9 cellular contexts compared by ENCODE assay signal in genomic region chr14:59482120-59482434, GRCh38. TPM values are rescaled to one million over a fixed set of nuclear protein-coding genes. Genes with fewer than 3 reads are reported as not detected.
DNase-seq lines count a peak whose midpoint lies in the region; TF ChIP-seq lines count a peak whose summit lies in the region.
"Had no signal": no experiment of that assay in that cellular context is flagged by ENCODE, and none has a peak within 500 bp of the region (broad histone marks: within the 10 kb centered on the region; RNA-seq: fewer than 3 reads in every experiment).

No MANE protein-coding gene starts in this region.

- CTCF ChIA-PET in activated naive CD4-positive, alpha-beta T cell treated with anti-CD3 and anti-CD28 coated beads, Interleukin-2, amount 10 ng/mL, durations not matched to agents 7 days and 5 days (lab: Charles Lee), result interaction anchor here (1.5 kb wide), 1 partner anchor 25 kb away, joined by 4 read pairs; no protein-coding TSS in a partner anchor

- no peaks in the 10 kb centered on the region for H3K9me3 Mint-ChIP-seq in activated naive CD4-positive, alpha-beta T cell treated with anti-CD3 and anti-CD28 coated beads, Interleukin-2, amount 10 ng/mL, durations not matched to agents 7 days and 5 days
- H3K9me3 Mint-ChIP-seq in activated T-helper 2 cell treated with anti-CD3 and anti-CD28 coated beads, Interferon-gamma antibody, Interleukin-2, Interleukin-4, amounts not matched to agents 10 μg/mL and 5 μg/mL and 100 μg/mL, durations not matched to agents 14 hours and 24 hours and 36 hours, result no peaks in the 10 kb centered on the region

- TF ChIP-seq CTCF in tibial artery (IDR thresholded peaks at IDR 0.05), result no peak

- peak overlapping the region; percentile 94 for H3K4me3 Mint-ChIP-seq in activated naive CD4-positive, alpha-beta T cell treated with anti-CD3 and anti-CD28 coated beads, Interleukin-2, amount 10 ng/mL, durations not matched to agents 7 days and 5 days
- peak overlapping the region; percentile 54 for H3K4me3 Mint-ChIP-seq in activated T-helper 2 cell treated with anti-CD3 and anti-CD28 coated beads, Interferon-gamma antibody, Interleukin-2, Interleukin-4, amounts not matched to agents 10 μg/mL and 5 μg/mL and 100 μg/mL, durations not matched to agents 14 hours and 24 hours and 36 hours (ENCODE audit: low read depth)

- no peak overlapping the region for H3K9ac ChIP-seq in iPS-20b (ENCODE audit: low read depth, low read length)

- no peaks in the 10 kb centered on the region for H3K27me3 Mint-ChIP-seq in activated naive CD4-positive, alpha-beta T cell treated with anti-CD3 and anti-CD28 coated beads, Interleukin-2, amount 10 ng/mL, durations not matched to agents 7 days and 5 days
- H3K27me3 Mint-ChIP-seq in activated T-helper 2 cell treated with anti-CD3 and anti-CD28 coated beads, Interferon-gamma antibody, Interleukin-2, Interleukin-4, amounts not matched to agents 10 μg/mL and 5 μg/mL and 100 μg/mL, durations not matched to agents 14 hours and 24 hours and 36 hours (ENCODE audit: low read depth), result no peaks in the 10 kb centered on the region

- H3K27me3 ChIP-seq in iPS-20b (ENCODE audit: insufficient read depth, low read length) (no peaks in the 10 kb centered on the region), tibial artery (no peaks in the 10 kb centered on the region)
- H3K27me3 ChIP-seq: cardiac muscle cell had no signal

- peaks cover 6% of the 10 kb centered on the region for H3K36me3 Mint-ChIP-seq in activated naive CD4-positive, alpha-beta T cell treated with anti-CD3 and anti-CD28 coated beads, Interleukin-2, amount 10 ng/mL, durations not matched to agents 7 days and 5 days
- peaks cover 19% of the 10 kb centered on the region for H3K36me3 Mint-ChIP-seq in activated T-helper 2 cell treated with anti-CD3 and anti-CD28 coated beads, Interferon-gamma antibody, Interleukin-2, Interleukin-4, amounts not matched to agents 10 μg/mL and 5 μg/mL and 100 μg/mL, durations not matched to agents 14 hours and 24 hours and 36 hours (ENCODE audit: low read depth)

- H3K9me3 ChIP-seq in iPS-20b (ENCODE audit: insufficient read depth, low read depth, low read length) (no peaks in the 10 kb centered on the region), tibial artery (no peaks in the 10 kb centered on the region)

- H3K4me1 ChIP-seq in iPS-20b (ENCODE audit: insufficient read depth, low read length) (peaks cover 8% of the 10 kb centered on the region), tibial artery (peaks cover 0 to 63% (median 31%) of the 10 kb centered on the region in 4 donors)

- no peak overlapping the region for H3K27ac Mint-ChIP-seq in activated naive CD4-positive, alpha-beta T cell treated with anti-CD3 and anti-CD28 coated beads, Interleukin-2, amount 10 ng/mL, durations not matched to agents 7 days and 5 days
- H3K27ac Mint-ChIP-seq in activated T-helper 2 cell treated with anti-CD3 and anti-CD28 coated beads, Interferon-gamma antibody, Interleukin-2, Interleukin-4, amounts not matched to agents 10 μg/mL and 5 μg/mL and 100 μg/mL, durations not matched to agents 14 hours and 24 hours and 36 hours, result no peak overlapping the region

- DNase-seq in activated naive CD4-positive, alpha-beta T cell treated with anti-CD3 and anti-CD28 coated beads, Interleukin-2, amount 10 ng/mL, durations not matched to agents 7 days and 5 days, result no peak
- no peak for DNase-seq in activated naive CD4-positive, alpha-beta T cell treated with Interleukin-2 at 50 U/mL for 16 hours
- no peak for DNase-seq in activated T-helper 2 cell treated with anti-CD3 and anti-CD28 coated beads, Interferon-gamma antibody, Interleukin-2, Interleukin-4, amounts not matched to agents 10 μg/mL and 5 μg/mL and 100 μg/mL, durations not matched to agents 14 hours and 24 hours and 36 hours (ENCODE audit: low spot score)
- DNase-seq in tibial artery, result no peak
- no peak for DNase-seq in AG08396 (ENCODE audit: low spot score)
- DNase-seq in globus pallidus (ENCODE audit: low spot score), result no peak
- no peak for DNase-seq in COR-L47 (lab: John Stamatoyannopoulos, UW)

- H3K27ac ChIP-seq in iPS-20b (ENCODE audit: low read length) (no peak overlapping the region), tibial artery (peak overlapping the region; percentile 88 to 96)

- H3K4me3 ChIP-seq in iPS-20b (ENCODE audit: low read length) (peak overlapping the region; percentile 96; the same call in 1 of the 2 replicates), tibial artery (peak overlapping the region; percentile 76 to 88)

- intact Hi-C loops in activated T-helper 2 cell treated with anti-CD3 and anti-CD28 coated beads, Interferon-gamma antibody, Interleukin-2, Interleukin-4, amounts not matched to agents 10 μg/mL and 5 μg/mL and 100 μg/mL, durations not matched to agents 14 hours and 24 hours and 36 hours (cut with micrococcal nuclease), result loop anchor here (5.0 to 10.0 kb wide), 3 partner anchors 205 to 1055 kb away; partner anchors contain the start of genes KIAA0586, PCNX4 and TIMM9
- intact Hi-C loops in tibial artery (cut with DNase I; ENCODE audit: low total_unique reads), result loop anchor here (10.0 kb wide), 1 partner anchor 1663 kb away; no protein-coding TSS in a partner anchor

- peaks cover 47% of the 10 kb centered on the region for H3K4me1 Mint-ChIP-seq in activated naive CD4-positive, alpha-beta T cell treated with anti-CD3 and anti-CD28 coated beads, Interleukin-2, amount 10 ng/mL, durations not matched to agents 7 days and 5 days
- H3K4me1 Mint-ChIP-seq in activated T-helper 2 cell treated with anti-CD3 and anti-CD28 coated beads, Interferon-gamma antibody, Interleukin-2, Interleukin-4, amounts not matched to agents 10 μg/mL and 5 μg/mL and 100 μg/mL, durations not matched to agents 14 hours and 24 hours and 36 hours (ENCODE audit: low read depth), result peaks cover 39% of the 10 kb centered on the region

- H3K36me3 ChIP-seq in iPS-20b (ENCODE audit: insufficient read depth, low read depth, low read length) (peaks cover 7% of the 10 kb centered on the region; the same call in 1 of the 2 replicates), tibial artery (peaks cover 0 to 10% (median 7%) of the 10 kb centered on the region in 3 donors)

RNA-seq across cellular contexts. Expression of gene L3HYPDH, which starts 2.1 kb away (rescaled TPM):
- 14.2 and 15.9 TPM in 2 replicates for total RNA-seq in activated T-helper 2 cell treated with anti-CD3 and anti-CD28 coated beads, Interferon-gamma antibody, Interleukin-2, Interleukin-4, amounts not matched to agents 10 μg/mL and 5 μg/mL and 100 μg/mL, durations not matched to agents 14 hours and 24 hours and 36 hours

RNA-seq across cellular contexts. Expression of gene JKAMP, which starts 2.2 kb away (rescaled TPM):
- 26.0 and 29.6 TPM in 2 replicates for total RNA-seq in activated T-helper 2 cell treated with anti-CD3 and anti-CD28 coated beads, Interferon-gamma antibody, Interleukin-2, Interleukin-4, amounts not matched to agents 10 μg/mL and 5 μg/mL and 100 μg/mL, durations not matched to agents 14 hours and 24 hours and 36 hours

RNA-seq across cellular contexts. Expression of gene GPR135, which starts 16.9 kb away (rescaled TPM):
- 1.6 and 2.4 TPM in 2 replicates for total RNA-seq in activated T-helper 2 cell treated with anti-CD3 and anti-CD28 coated beads, Interferon-gamma antibody, Interleukin-2, Interleukin-4, amounts not matched to agents 10 μg/mL and 5 μg/mL and 100 μg/mL, durations not matched to agents 14 hours and 24 hours and 36 hours
